ENCODE assay signal across 8 cellular contexts in genomic region chr6:100479180-100480035, GRCh38. TPM values are rescaled to one million over a fixed set of nuclear protein-coding genes. Genes with fewer than 3 reads are reported as not detected.
DNase-seq lines count a peak whose midpoint lies in the region; ATAC-seq and TF ChIP-seq lines count a peak whose summit lies in the region.

No MANE protein-coding gene starts in this region.

- no peak overlapping the region for H2AFZ ChIP-seq in SK-N-SH (ENCODE audit: low read depth)

- H3K9ac ChIP-seq in SK-N-SH = no peak overlapping the region

- ATAC-seq in GM21515 (IDR thresholded peaks at IDR 0.05; ENCODE audit: unreplicated experiment) (peak; percentile 51), gastroesophageal sphincter (no peak), HG03039 (IDR thresholded peaks at IDR 0.05; ENCODE audit: unreplicated experiment) (no peak)

- TF ChIP-seq CTCF in GM10266 (IDR thresholded peaks at IDR 0.05; ENCODE audit: control insufficient read depth, insufficient read depth, low read depth, missing control alignments) (peak; percentile 70), SK-N-SH (IDR thresholded peaks at IDR 0.05) (peak; percentile 91), gastroesophageal sphincter (IDR thresholded peaks at IDR 0.05) (peak in 3 of 4 experiments; percentile 48 to 60 (median 50)), testis (IDR thresholded peaks at IDR 0.05) (peak; percentile 31 to 60 (median 56))

- no peaks in the 10 kb centered on the region for H3K9me2 ChIP-seq in SK-N-SH

- H4K20me1 ChIP-seq in SK-N-SH (ENCODE audit: insufficient read depth) = no peaks in the 10 kb centered on the region

- POLR2A ChIA-PET in SK-N-SH (lab: Yijun Ruan, JAX) = no interaction called here

- H3K27ac ChIP-seq in SK-N-SH (ENCODE audit: low read depth in 2 of 2, low read length in 1 of 2) (no peak overlapping the region), gastroesophageal sphincter (no peak overlapping the region), testis (no peak overlapping the region)

- DNase-seq in GM10266 (ENCODE audit: extremely low spot score) = no peak
- peak; percentile 65 for DNase-seq in HT-29 (ENCODE audit: low spot score)
- no peak for DNase-seq in SK-N-SH
- DNase-seq in testis = no peak
- no peak for DNase-seq in HuH-7 (ENCODE audit: low spot score)

- H3K9me3 ChIP-seq in SK-N-SH (no peaks in the 10 kb centered on the region), gastroesophageal sphincter (no peaks in the 10 kb centered on the region), testis (no peaks in the 10 kb centered on the region)

- TF ChIP-seq EP300 in SK-N-SH (IDR thresholded peaks at IDR 0.05; ENCODE audit: borderline replicate concordance in 1 of 2, low read depth in 1 of 2, low read length in 1 of 2) (no peak), gastroesophageal sphincter (IDR thresholded peaks at IDR 0.05) (no peak)

- no peaks in the 10 kb centered on the region for H3K79me2 ChIP-seq in SK-N-SH (ENCODE audit: insufficient read depth)

- intact Hi-C loops in testis (cut with DNase I; ENCODE audit: low total_unique reads) = no loop called here

- CTCF ChIA-PET in SK-N-SH (lab: Yijun Ruan, JAX) = interaction anchor here (0.6 to 2.6 kb wide), 10 partner anchors 13 to 363 kb away, joined by 3 to 11 read pairs (median 4); no protein-coding TSS in a partner anchor

- H3K27me3 ChIP-seq in SK-N-SH (ENCODE audit: insufficient read depth) = peaks cover 17% of the 10 kb centered on the region; the same call in 1 of the 2 replicates
- H3K27me3 ChIP-seq in gastroesophageal sphincter = peaks cover 14% of the 10 kb centered on the region
- no peaks in the 10 kb centered on the region for H3K27me3 ChIP-seq in testis

- H3K36me3 ChIP-seq in SK-N-SH (replicated peaks in 1 of 2; ENCODE audit: control insufficient read depth in 1 of 2, insufficient read depth in 2 of 2, low read length in 1 of 2) (no peaks in the 10 kb centered on the region), gastroesophageal sphincter (no peaks in the 10 kb centered on the region), testis (ENCODE audit: low read depth, missing control alignments) (no peaks in the 10 kb centered on the region)

- TF ChIP-seq RAD21 in SK-N-SH (IDR thresholded peaks at IDR 0.05; ENCODE audit: low read length) = peak; percentile 87

- WGBS in SK-N-SH (ENCODE audit: low lambda C conversion rate) = 8% methylated on average over 3 of the region's 3 CpGs
- WGBS in gastroesophageal sphincter (ENCODE audit: low coverage in 1 of 2), 2 donors = 83% methylated on average over 1 to 3 of the region's 3 CpGs
- 71 to 75% methylated on average over 3 of the region's 3 CpGs for WGBS in testis, 2 donors

- no peak overlapping the region for H3K4me3 ChIP-seq in SK-N-SH (ENCODE audit: low read depth in 2 of 2, low read length in 1 of 2)
- H3K4me3 ChIP-seq in gastroesophageal sphincter = no peak overlapping the region
- H3K4me3 ChIP-seq in testis = no peak overlapping the region

- H3F3A ChIP-seq in SK-N-SH (replicated peaks; ENCODE audit: insufficient read depth) = no peaks in the 10 kb centered on the region

- no peak overlapping the region for H3K4me2 ChIP-seq in SK-N-SH

- TF ChIP-seq POLR2A in gastroesophageal sphincter (IDR thresholded peaks at IDR 0.05) (no peak), testis (IDR thresholded peaks at IDR 0.05) (no peak)

- H3K4me1 ChIP-seq in SK-N-SH (ENCODE audit: control insufficient read depth in 1 of 2, insufficient read depth in 2 of 2, low read depth in 1 of 2, low read length in 1 of 2) (no peaks in the 10 kb centered on the region), gastroesophageal sphincter (no peaks in the 10 kb centered on the region), testis (no peaks in the 10 kb centered on the region)

TF ChIP-seq in SK-N-SH, 30 proteins besides CTCF, POLR2A, EP300 and RAD21:
- TF ChIP-seq SMC3 (IDR thresholded peaks at IDR 0.05; ENCODE audit: low read depth, low read length) = peak; percentile 71
- no peak for TF ChIP-seq MEF2A (IDR thresholded peaks at IDR 0.05; ENCODE audit: borderline replicate concordance, low read depth)
TF ChIP-seq in SK-N-SH: peak in this region for 1.

RNA-seq across cellular contexts. Expression of gene SIM1, which starts 14.7 kb away (rescaled TPM):
- total RNA-seq in HT-29 (2014; rRNA removed; shearing (Covaris generic)) = not detected in 2 replicates
- 0.02 TPM in 1 of 2 replicates, not detected in the other for polyA plus RNA-seq in SK-N-SH (2012; rRNA removed)
- 0.01 and 0.03 TPM in 2 replicates for polyA plus RNA-seq in SK-N-SH (2012; cell fraction: cytosol; rRNA removed)
- polyA plus RNA-seq in SK-N-SH (2012; cell fraction: nucleus; rRNA removed) = 0.01 TPM in 1 of 2 replicates, not detected in the other
- total RNA-seq in gastroesophageal sphincter = not detected
- total RNA-seq in testis = 1 to 10 TPM in 1 of 2 donors, under 1 TPM in 1; 0.43 to 1.5 TPM
- 0.88 TPM for polyA plus RNA-seq in testis (ENCODE audit: insufficient read depth, low read depth, low replicate concordance)
